10 cellular contexts compared by ENCODE assay signal in the genomic region with DNA sequence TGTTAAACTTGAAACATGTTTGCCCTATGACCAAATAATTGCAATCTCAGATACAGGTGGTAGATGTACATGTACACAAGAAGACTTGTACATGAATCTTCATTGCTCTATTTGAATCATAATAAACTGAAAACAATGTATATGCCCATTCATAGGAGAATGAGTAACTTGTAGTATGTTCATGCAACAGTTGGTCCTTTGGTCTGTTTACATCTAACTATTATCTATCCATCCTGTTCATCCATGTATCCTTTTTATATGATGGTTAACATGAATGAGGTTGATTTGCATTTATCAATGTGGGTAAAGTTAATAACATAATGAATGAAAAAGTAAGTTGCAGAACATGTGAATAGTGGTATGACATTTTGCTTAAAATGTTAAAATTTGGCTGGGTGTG.
"Had no signal": no experiment of that assay in that cellular context is flagged by ENCODE, and none has a peak within 500 bp of the region (broad histone marks: within the 10 kb centered on the region; RNA-seq: fewer than 3 reads in every experiment).

No MANE protein-coding gene starts in this region.

- FAIRE-seq: H1, H54 had no signal

- H3K27ac ChIP-seq: GM23248 had no signal

- H3K4me1 ChIP-seq: HAP-1 had no signal

- H3K4me3 ChIP-seq: GM23248, GM23338, HAP-1 had no signal

- H3K9me3 ChIP-seq: HAP-1 had no signal

- H3K36me3 ChIP-seq: HAP-1 had no signal

- DNase-seq: GM23248, GOT3, H7, H9, HCEC 1CT, HFFc6 had no signal
